5 cellular contexts compared by ENCODE assay signal in genomic region chr12:49773102-49773501, GRCh38. TPM values are rescaled to one million over a fixed set of nuclear protein-coding genes. Genes with fewer than 3 reads are reported as not detected.
A peak's percentile ranks its signal among the peaks of the same experiment; 100 is the strongest.
DNase-seq lines count a peak whose midpoint lies in the region; ATAC-seq, FAIRE-seq and TF ChIP-seq lines count a peak whose summit lies in the region.
"Not testable (repeated sequence)": the region's sequence is repeated elsewhere in the genome, so short reads cannot be mapped to it uniquely, and the experiment has no call there.

No MANE protein-coding gene starts in this region.

- H3K14ac ChIP-seq in IMR-90 (replicated peaks; ENCODE audit: low read depth, low read length): not testable (repeated sequence)

- not testable (repeated sequence) for DNase-seq in A549 (ENCODE audit: low read depth in 1 of 2, low spot score in 1 of 2); GM23338 (ENCODE audit: low spot score); IMR-90; astrocyte (ENCODE audit: low read depth); HepG2 (ENCODE audit: low spot score)

- in situ Hi-C loops in IMR-90 (cut with MboI; ENCODE audit: low sequenced_read_pairs) (loop anchor here (10.0 kb wide), 1 partner anchor 192 kb away; the partner anchor contains the start of gene AQP5), HepG2 (cut with HindIII; ENCODE audit: extremely low pct_ligation_motif_present, low pct_unique_long_range_greater_than_20kb) (loop anchor here (10.0 kb wide), 1 partner anchor 62 kb away; no protein-coding TSS in a partner anchor)

- H2AK9ac ChIP-seq in IMR-90 (replicated peaks; ENCODE audit: low read depth, low read length, poor library complexity): not testable (repeated sequence)

- not testable (repeated sequence) for H3K4me1 Mint-ChIP-seq in GM23338; astrocyte (ENCODE audit: low read depth, unreplicated experiment)

- not testable (repeated sequence) for H3K9me2 ChIP-seq in GM23338 (ENCODE audit: insufficient read depth)

- not testable (repeated sequence) for H4K91ac ChIP-seq in IMR-90 (ENCODE audit: insufficient read depth, low read depth, low read length)

- not testable (repeated sequence) for H3K9ac ChIP-seq in IMR-90 (ENCODE audit: low read depth, low read length); astrocyte (ENCODE audit: low read length); HepG2 (ENCODE audit: insufficient read depth, low read depth, low read length)

- H2BK20ac ChIP-seq in IMR-90 (ENCODE audit: low read depth, low read length): not testable (repeated sequence)

- H3K56ac ChIP-seq in IMR-90 (ENCODE audit: extremely low read depth, insufficient read depth, low read length): not testable (repeated sequence)

- not testable (repeated sequence) for H4K8ac ChIP-seq in IMR-90 (ENCODE audit: low read depth in 2 of 2, low read length in 2 of 2)

- not testable (repeated sequence) for H3K9me3 ChIP-seq in A549; IMR-90 (ENCODE audit: control insufficient read depth, insufficient read depth, low read length); astrocyte (ENCODE audit: insufficient read depth, low read depth, low read length); HepG2 (ENCODE audit: low read length)

- H3K27me3 ChIP-seq in GM23338 (ENCODE audit: insufficient read depth); IMR-90 (ENCODE audit: control insufficient read depth, insufficient read depth, low read length); astrocyte (ENCODE audit: insufficient read depth, low read length); HepG2 (ENCODE audit: control insufficient read depth in 1 of 2, insufficient read depth in 2 of 2, low read length in 2 of 2): not testable (repeated sequence)

- H2AK5ac ChIP-seq in IMR-90 (ENCODE audit: low read depth, low read length): not testable (repeated sequence)

- H2BK15ac ChIP-seq in IMR-90 (ENCODE audit: low read depth, low read length): not testable (repeated sequence)

- H3K36me3 Mint-ChIP-seq in GM23338 (ENCODE audit: low read depth); astrocyte (ENCODE audit: low read depth, unreplicated experiment): not testable (repeated sequence)

- dilution Hi-C loops in IMR-90 (cut with HindIII; ENCODE audit: low sequenced_read_pairs, unreplicated experiment): not testable (repeated sequence)

- TF ChIP-seq CTCF in A549 (IDR thresholded peaks at IDR 0.05); GM23338 (conservative IDR thresholded peaks at IDR 0.05; ENCODE audit: low read depth in 2 of 2); IMR-90 (conservative IDR thresholded peaks at IDR 0.05; ENCODE audit: low read depth, low read length); astrocyte (IDR thresholded peaks at IDR 0.05; ENCODE audit: insufficient read depth, low read depth, low read length); HepG2 (CRISPR knock-in tag; IDR thresholded peaks at IDR 0.05): not testable (repeated sequence)

- not testable (repeated sequence) for H3K9me3 Mint-ChIP-seq in GM23338; astrocyte (ENCODE audit: unreplicated experiment)

- peak overlapping the region in 1 of 2 experiments; percentile 59; a peak in 2 of 6 replicates for H3K27ac ChIP-seq in A549
- not testable (repeated sequence) for H3K27ac ChIP-seq in GM23338 (ENCODE audit: low read depth); IMR-90 (ENCODE audit: insufficient read depth, low read length); astrocyte (ENCODE audit: low read depth, low read length); HepG2 (ENCODE audit: extremely low read length, insufficient read depth, low read length)

- H4K20me1 ChIP-seq in GM23338 (replicated peaks; ENCODE audit: insufficient read depth); IMR-90 (ENCODE audit: insufficient read depth, low read length); astrocyte (ENCODE audit: insufficient read depth, low read length); HepG2 (ENCODE audit: insufficient read depth, low read length): not testable (repeated sequence)

- not testable (repeated sequence) for H3K4me3 ChIP-seq in A549; GM23338; IMR-90 (ENCODE audit: insufficient read depth, low read depth, low read length); astrocyte (ENCODE audit: insufficient read depth, low read depth, low read length); HepG2 (replicated peaks in 1 of 3; ENCODE audit: insufficient read depth in 1 of 3, low read depth in 2 of 3, low read length in 3 of 3)

- ATAC-seq in A549; GM23338; IMR-90 (ENCODE audit: low read depth); HepG2: not testable (repeated sequence)

- H3K4me3 Mint-ChIP-seq in GM23338; astrocyte (ENCODE audit: unreplicated experiment): not testable (repeated sequence)

- not testable (repeated sequence) for FAIRE-seq in A549 (lab: Jason Lieb, UNC); astrocyte (lab: Jason Lieb, UNC); HepG2 (lab: Jason Lieb, UNC)

- WGBS in A549 (ENCODE audit: missing lambda C conversion rate): 90% methylated on average over 7 of the region's 7 CpGs
- no CpG with 5 or more reads among the region's 7 CpGs for WGBS in IMR-90 (ENCODE audit: extremely low coverage in 2 of 2, insufficient read length in 1 of 2), 2 experiments
- WGBS in HepG2 (ENCODE audit: low lambda C conversion rate): 82% methylated on average over 7 of the region's 7 CpGs

- H3K79me1 ChIP-seq in IMR-90 (ENCODE audit: low read depth in 1 of 2, low read length in 2 of 2): not testable (repeated sequence)

- POLR2A ChIA-PET in A549 (lab: Yijun Ruan, JAX): not testable (repeated sequence)
- POLR2A ChIA-PET in IMR-90 (lab: Charles Lee; ENCODE audit: unreplicated experiment) (interaction anchor here (0.7 kb wide), 1 partner anchor 124 kb away, joined by 7 read pairs; no protein-coding TSS in a partner anchor), HepG2 (lab: Yijun Ruan, JAX) (interaction anchor here (1.3 kb wide), 1 partner anchor 32 kb away, joined by 8 read pairs; the partner anchor contains the start of gene TMBIM6)

- H2BK5ac ChIP-seq in IMR-90 (ENCODE audit: low read depth, low read length, poor library complexity, severe bottlenecking): not testable (repeated sequence)

- H3K79me2 ChIP-seq in GM23338 (replicated peaks; ENCODE audit: insufficient read depth); astrocyte (ENCODE audit: insufficient read depth, low read length); HepG2 (ENCODE audit: insufficient read depth, low read length): not testable (repeated sequence)

- not testable (repeated sequence) for TF ChIP-seq EP300 in A549 (IDR thresholded peaks at IDR 0.05); HepG2 (IDR thresholded peaks at IDR 0.05; ENCODE audit: low read depth in 2 of 2, low read length in 2 of 2); HepG2 (CRISPR knock-in tag; IDR thresholded peaks at IDR 0.05; ENCODE audit: borderline replicate concordance)

- not testable (repeated sequence) for BruUV-seq in IMR-90 (replicated peaks; lab: Mats Ljungman, UMichigan); HepG2 (replicated peaks; lab: Mats Ljungman, UMichigan)

- peak overlapping the region; percentile 82; the same call in 1 of the 2 replicates for H3K27ac Mint-ChIP-seq in GM23338
- not testable (repeated sequence) for H3K27ac Mint-ChIP-seq in astrocyte (ENCODE audit: unreplicated experiment)

- H4K5ac ChIP-seq in IMR-90 (ENCODE audit: low read depth, low read length): not testable (repeated sequence)

- not testable (repeated sequence) for H3K9me1 ChIP-seq in IMR-90 (ENCODE audit: insufficient read depth, low read length)

- CTCF ChIA-PET in A549 (lab: Yijun Ruan, JAX): interaction anchor here (1.0 to 5.2 kb wide), 8 partner anchors 10 to 298 kb away, joined by 3 to 54 read pairs (median 4); partner anchors contain the start of gene TMBIM6
- CTCF ChIA-PET in IMR-90 (lab: Yijun Ruan, JAX): interaction anchor here (0.6 to 0.7 kb wide), 2 partner anchors 8 to 96 kb away, joined by 4 to 6 read pairs; no protein-coding TSS in a partner anchor
- CTCF ChIA-PET in HepG2 (lab: Yijun Ruan, JAX; ENCODE audit: low intra/inter-chr PET ratio, low total read pairs): not testable (repeated sequence)

- not testable (repeated sequence) for H3K36me3 ChIP-seq in GM23338 (ENCODE audit: insufficient read depth); IMR-90 (ENCODE audit: control insufficient read depth, insufficient read depth, low read length); astrocyte (ENCODE audit: insufficient read depth, low read length); HepG2 (replicated peaks in 1 of 2; ENCODE audit: control insufficient read depth in 1 of 2, insufficient read depth in 2 of 2, low read length in 2 of 2)

- H3K18ac ChIP-seq in IMR-90 (ENCODE audit: low read depth, low read length): not testable (repeated sequence)

- not testable (repeated sequence) for H3F3A ChIP-seq in GM23338 (replicated peaks; ENCODE audit: low read depth)

- H3K4me1 ChIP-seq in A549; GM23338 (ENCODE audit: insufficient read depth); IMR-90 (ENCODE audit: control insufficient read depth, insufficient read depth, low read length); astrocyte (ENCODE audit: insufficient read depth, low read length): not testable (repeated sequence)
- H3K4me1 ChIP-seq in HepG2 (ENCODE audit: insufficient read depth, low read length): peaks cover 16% of the 10 kb centered on the region

- TF ChIP-seq POLR2A in A549 (IDR thresholded peaks at IDR 0.05; ENCODE audit: low read length); IMR-90 (IDR thresholded peaks at IDR 0.05; ENCODE audit: low read depth, low read length); HepG2 (IDR thresholded peaks at IDR 0.05; ENCODE audit: insufficient read depth in 1 of 2, low read depth in 2 of 2, low read length in 2 of 2): not testable (repeated sequence)

- H2AFZ ChIP-seq in GM23338; IMR-90 (replicated peaks; ENCODE audit: low read length, poor library complexity); HepG2 (ENCODE audit: low read length): not testable (repeated sequence)
- peak overlapping the region; percentile 26 for H2AFZ ChIP-seq in astrocyte (ENCODE audit: low read depth, low read length)

- not testable (repeated sequence) for H2BK120ac ChIP-seq in IMR-90 (ENCODE audit: low read depth, low read length)

- H3K4ac ChIP-seq in IMR-90 (ENCODE audit: low read depth, low read length): not testable (repeated sequence)

- peaks cover 15% of the 10 kb centered on the region for H3K27me3 Mint-ChIP-seq in GM23338 (ENCODE audit: insufficient read depth, low read depth, poor library complexity)
- not testable (repeated sequence) for H3K27me3 Mint-ChIP-seq in astrocyte (ENCODE audit: low read depth, unreplicated experiment)

- not testable (repeated sequence) for H3K23ac ChIP-seq in IMR-90 (ENCODE audit: low read depth, low read length)

- not testable (repeated sequence) for TF ChIP-seq RAD21 in A549 (conservative IDR thresholded peaks at IDR 0.05 in 1 of 2, IDR thresholded peaks at IDR 0.05 in 1 of 2); IMR-90 (IDR thresholded peaks at IDR 0.05; ENCODE audit: low read length); HepG2 (CRISPR knock-in tag; IDR thresholded peaks at IDR 0.05)

- intact Hi-C loops in IMR-90 (cut with micrococcal nuclease): not testable (repeated sequence)
- intact Hi-C loops in HepG2 (cut with micrococcal nuclease; ENCODE audit: unreplicated experiment): loop anchor here (10.0 kb wide), 1 partner anchor 48 kb away; no protein-coding TSS in a partner anchor

- H3K4me2 ChIP-seq in A549; GM23338; IMR-90 (ENCODE audit: low read depth, low read length); astrocyte (ENCODE audit: low read length); HepG2 (ENCODE audit: low read depth, low read length): not testable (repeated sequence)

RNA-seq across cellular contexts. Expression of gene TMBIM6, which starts 31.7 kb away (rescaled TPM):
- polyA plus RNA-seq in A549 (2011; rRNA removed): 1,088 and 1,255 TPM in 2 replicates
- polyA plus RNA-seq in A549 (2012; cell fraction: cytosol; rRNA removed): 277 and 358 TPM in 2 replicates
- 227 and 596 TPM in 2 replicates for polyA plus RNA-seq in A549 (2012; cell fraction: nucleus; rRNA removed)
- 302 to 341 TPM (median 331 TPM) in 3 replicates for polyA plus RNA-seq in A549 (2017; fragmentation: RNase III; extraction: RNeasy Plus Mini Kit Qiagen cat#74134 plus additional on column Dnase treatment)
- polyA minus RNA-seq in A549 (2011; rRNA and poly(A)+ RNA removed): 371 and 381 TPM in 2 replicates
- total RNA-seq in GM23338 (2014; rRNA removed; shearing (Covaris generic)): 336 and 349 TPM in 2 replicates
- polyA plus RNA-seq in GM23338 (2016; fragmentation: Nextera tagmentation; extraction: Ambion mirVana): 240 and 245 TPM in 2 replicates
- total RNA-seq in IMR-90 (2012; rRNA removed): 255 and 369 TPM in 2 replicates
- polyA plus RNA-seq in IMR-90 (2012; rRNA removed): 267 and 285 TPM in 2 replicates
- polyA plus RNA-seq in IMR-90 (2012; cell fraction: cytosol; rRNA removed): 145 and 287 TPM in 2 replicates
- polyA plus RNA-seq in IMR-90 (2012; cell fraction: nucleus; rRNA removed; ENCODE audit: low replicate concordance): 57.9 and 235 TPM in 2 replicates
- 434 and 452 TPM in 2 replicates for total RNA-seq in astrocyte
- 220 and 412 TPM in 2 replicates for total RNA-seq in HepG2 (2016; rRNA removed; fragmentation: Illumina TruSeq; extraction: Trizol)
- total RNA-seq in HepG2 (2016; cell fraction: cytosol; rRNA removed; fragmentation: Illumina TruSeq; extraction: Trizol; ENCODE audit: low read depth): 49.6 and 57.4 TPM in 2 replicates
- 229 and 414 TPM in 2 replicates for total RNA-seq in HepG2 (2016; cell fraction: insoluble cytoplasmic fraction; rRNA removed; fragmentation: Illumina TruSeq; extraction: Trizol)
- total RNA-seq in HepG2 (2016; cell fraction: membrane; rRNA removed; fragmentation: Illumina TruSeq; extraction: Trizol): 85.8 and 89.3 TPM in 2 replicates
- 296 and 323 TPM in 2 replicates for total RNA-seq in HepG2 (2016; cell fraction: nucleus; rRNA removed; fragmentation: Illumina TruSeq; extraction: Trizol)
- 445 and 468 TPM in 2 replicates for polyA plus RNA-seq in HepG2 (2011; rRNA removed)
- polyA plus RNA-seq in HepG2 (2011; cell fraction: cytosol; rRNA removed): 286 and 485 TPM in 2 replicates
- 231 and 241 TPM in 2 replicates for polyA plus RNA-seq in HepG2 (2011; cell fraction: nucleus; rRNA removed)
- polyA plus RNA-seq in HepG2 (2012): 423 and 441 TPM in 2 replicates
- polyA plus RNA-seq in HepG2 (2016; cell fraction: cytosol; fragmentation: Illumina TruSeq; extraction: Trizol; ENCODE audit: low read depth): 62.2 and 68.0 TPM in 2 replicates
- 213 and 227 TPM in 2 replicates for polyA plus RNA-seq in HepG2 (2016; cell fraction: insoluble cytoplasmic fraction; fragmentation: Illumina TruSeq; extraction: Trizol; ENCODE audit: low read depth)
- 53.8 and 54.1 TPM in 2 replicates for polyA plus RNA-seq in HepG2 (2016; cell fraction: membrane; fragmentation: Illumina TruSeq; extraction: Trizol; ENCODE audit: low read depth)
- 552 and 556 TPM in 2 replicates for polyA plus RNA-seq in HepG2 (2016; cell fraction: nucleus; fragmentation: Illumina TruSeq; extraction: Trizol; ENCODE audit: insufficient read depth, low read depth)
- 536 and 564 TPM in 2 replicates for polyA minus RNA-seq in HepG2 (2011; rRNA and poly(A)+ RNA removed; ENCODE audit: low replicate concordance)
- polyA minus RNA-seq in HepG2 (2011; cell fraction: cytosol; rRNA and poly(A)+ RNA removed): 151 and 170 TPM in 2 replicates
- polyA minus RNA-seq in HepG2 (2011; cell fraction: nucleus; rRNA and poly(A)+ RNA removed): 151 and 168 TPM in 2 replicates

RNA-seq across cellular contexts. Expression of gene NCKAP5L, which starts 55.1 kb away (rescaled TPM):
- polyA plus RNA-seq in A549 (2011; rRNA removed) (3.0 and 3.5 TPM in 2 replicates), A549 (2017; fragmentation: RNase III; extraction: RNeasy Plus Mini Kit Qiagen cat#74134 plus additional on column Dnase treatment) (6.9 to 9.3 TPM (median 8.5 TPM) in 3 replicates), GM23338 (2016; fragmentation: Nextera tagmentation; extraction: Ambion mirVana) (10.2 TPM in 2 replicates), IMR-90 (2012; rRNA removed) (14.4 and 16.4 TPM in 2 replicates), HepG2 (2011; rRNA removed) (4.1 and 5.5 TPM in 2 replicates)
- polyA plus RNA-seq in A549 (2012; cell fraction: cytosol; rRNA removed): 3.6 and 5.7 TPM in 2 replicates
- polyA plus RNA-seq in A549 (2012; cell fraction: nucleus; rRNA removed): 13.6 and 16.0 TPM in 2 replicates
- polyA minus RNA-seq in A549 (2011; rRNA and poly(A)+ RNA removed): 9.0 and 9.6 TPM in 2 replicates
- total RNA-seq in GM23338 (2014; rRNA removed; shearing (Covaris generic)): 30.0 and 37.0 TPM in 2 replicates
- total RNA-seq in IMR-90 (2012; rRNA removed) (6.1 and 7.2 TPM in 2 replicates), astrocyte (59.5 and 60.4 TPM in 2 replicates), HepG2 (2016; rRNA removed; fragmentation: Illumina TruSeq; extraction: Trizol) (5.9 and 9.0 TPM in 2 replicates)
- polyA plus RNA-seq in IMR-90 (2012; cell fraction: cytosol; rRNA removed): 7.3 and 11.2 TPM in 2 replicates
- polyA plus RNA-seq in IMR-90 (2012; cell fraction: nucleus; rRNA removed; ENCODE audit: low replicate concordance): 38.8 and 64.4 TPM in 2 replicates
- 3.1 and 3.3 TPM in 2 replicates for total RNA-seq in HepG2 (2016; cell fraction: cytosol; rRNA removed; fragmentation: Illumina TruSeq; extraction: Trizol; ENCODE audit: low read depth)
- total RNA-seq in HepG2 (2016; cell fraction: insoluble cytoplasmic fraction; rRNA removed; fragmentation: Illumina TruSeq; extraction: Trizol): 5.1 and 8.3 TPM in 2 replicates
- 5.3 and 5.9 TPM in 2 replicates for total RNA-seq in HepG2 (2016; cell fraction: membrane; rRNA removed; fragmentation: Illumina TruSeq; extraction: Trizol)
- total RNA-seq in HepG2 (2016; cell fraction: nucleus; rRNA removed; fragmentation: Illumina TruSeq; extraction: Trizol): 10.1 and 11.1 TPM in 2 replicates
- polyA plus RNA-seq in HepG2 (2011; cell fraction: cytosol; rRNA removed): 1.7 and 3.1 TPM in 2 replicates
- polyA plus RNA-seq in HepG2 (2011; cell fraction: nucleus; rRNA removed): 15.9 and 16.8 TPM in 2 replicates
- 4.7 and 6.8 TPM in 2 replicates for polyA plus RNA-seq in HepG2 (2012)
- 0.32 and 0.37 TPM in 2 replicates for polyA plus RNA-seq in HepG2 (2016; cell fraction: cytosol; fragmentation: Illumina TruSeq; extraction: Trizol; ENCODE audit: low read depth)
- 5.7 and 8.4 TPM in 2 replicates for polyA plus RNA-seq in HepG2 (2016; cell fraction: insoluble cytoplasmic fraction; fragmentation: Illumina TruSeq; extraction: Trizol; ENCODE audit: low read depth)
- 1.3 and 1.7 TPM in 2 replicates for polyA plus RNA-seq in HepG2 (2016; cell fraction: membrane; fragmentation: Illumina TruSeq; extraction: Trizol; ENCODE audit: low read depth)
- 20.5 and 22.7 TPM in 2 replicates for polyA plus RNA-seq in HepG2 (2016; cell fraction: nucleus; fragmentation: Illumina TruSeq; extraction: Trizol; ENCODE audit: insufficient read depth, low read depth)
- polyA minus RNA-seq in HepG2 (2011; rRNA and poly(A)+ RNA removed; ENCODE audit: low replicate concordance): 10.1 and 13.6 TPM in 2 replicates
- 5.5 and 6.3 TPM in 2 replicates for polyA minus RNA-seq in HepG2 (2011; cell fraction: cytosol; rRNA and poly(A)+ RNA removed)
- 13.2 and 14.7 TPM in 2 replicates for polyA minus RNA-seq in HepG2 (2011; cell fraction: nucleus; rRNA and poly(A)+ RNA removed)
